20 cellular contexts compared by ENCODE assay signal in the genomic region with DNA sequence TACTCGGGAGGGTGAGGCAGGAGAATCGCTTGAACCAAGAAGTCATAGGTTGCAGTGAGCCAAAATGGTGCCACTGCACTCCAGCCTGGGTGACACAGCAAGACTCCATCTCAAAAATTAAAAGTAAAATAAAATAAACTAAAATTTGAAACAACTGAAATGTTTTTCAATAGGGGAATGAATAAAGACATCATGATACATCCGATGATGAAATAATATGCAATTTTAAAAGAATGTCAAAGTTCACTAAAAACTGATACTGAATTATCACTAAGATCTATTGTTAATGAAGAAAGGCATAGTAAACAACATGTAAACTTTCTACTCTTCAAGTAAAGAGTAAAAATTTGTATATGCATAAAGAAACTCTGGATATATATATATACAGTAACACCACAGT. TPM values are rescaled to one million over a fixed set of nuclear protein-coding genes. Genes with fewer than 3 reads are reported as not detected.
DNase-seq lines count a peak whose midpoint lies in the region; ATAC-seq and TF ChIP-seq lines count a peak whose summit lies in the region.
"Had no signal": no experiment of that assay in that cellular context is flagged by ENCODE, and none has a peak within 500 bp of the region (broad histone marks: within the 10 kb centered on the region; RNA-seq: fewer than 3 reads in every experiment).

No MANE protein-coding gene starts in this region.

- H3K27me3 Mint-ChIP-seq in activated CD8-positive, alpha-beta memory T cell treated with anti-CD3 and anti-CD28 coated beads, Interleukin-2, amount 10 ng/mL, durations not matched to agents 7 days and 5 days: no peaks in the 10 kb centered on the region
- no peaks in the 10 kb centered on the region for H3K27me3 Mint-ChIP-seq in CD4-positive, alpha-beta T cell
- no peaks in the 10 kb centered on the region for H3K27me3 Mint-ChIP-seq in activated CD8-positive, alpha-beta T cell treated with anti-CD3 and anti-CD28 coated beads, Interleukin-2, amount 10 ng/mL, durations not matched to agents 7 days and 5 days (ENCODE audit: low read depth)
- H3K27me3 Mint-ChIP-seq in naive thymus-derived CD8-positive, alpha-beta T cell: no peaks in the 10 kb centered on the region
- H3K27me3 Mint-ChIP-seq: naive B cell had no signal

- POLR2A ChIA-PET in CD4-positive, alpha-beta T cell (lab: Charles Lee): interaction anchor here (0.7 to 3.7 kb wide), 2 partner anchors 8 to 85 kb away, joined by 3 to 31 read pairs; partner anchors contain the start of gene CARD8
- POLR2A ChIA-PET in activated CD8-positive, alpha-beta T cell treated with anti-CD3 and anti-CD28 coated beads, Interleukin-2, amount 10 ng/mL, durations not matched to agents 7 days and 5 days (lab: Charles Lee): interaction anchor here (0.6 kb wide), 1 partner anchor 99 kb away, joined by 3 read pairs; no protein-coding TSS in a partner anchor
- POLR2A ChIA-PET in naive thymus-derived CD8-positive, alpha-beta T cell (lab: Charles Lee): interaction anchor here (3.2 kb wide), 1 partner anchor 8 kb away, joined by 16 read pairs; the partner anchor contains the start of gene CARD8

- DNase-seq in activated CD8-positive, alpha-beta memory T cell treated with anti-CD3 and anti-CD28 coated beads, Interleukin-2, amount 10 ng/mL, durations not matched to agents 7 days and 5 days: no peak
- DNase-seq in activated CD8-positive, alpha-beta memory T cell treated with anti-CD3 and anti-CD28 coated beads for 24 hours: no peak
- DNase-seq in CD4-positive, alpha-beta T cell: no peak
- DNase-seq in activated CD8-positive, alpha-beta T cell treated with anti-CD3 and anti-CD28 coated beads, Interleukin-2, amount 10 ng/mL, durations not matched to agents 7 days and 5 days: no peak
- DNase-seq in naive thymus-derived CD8-positive, alpha-beta T cell: no peak
- DNase-seq in cerebellar cortex (ENCODE audit: low spot score) (no peak), right atrium auricular region (ENCODE audit: low spot score) (no peak)
- DNase-seq: anterior cingulate cortex; foreskin fibroblast; naive B cell; NCI-H1105; NCI-H2029 treated with DMSO at 0.1 percent for 48 hours; NCI-H446; stimulated activated CD8-positive, alpha-beta memory T cell treated with anti-CD3 and anti-CD28 coated beads, Interleukin-4, amount 100 ng/mL, for 48 hours; WERI-Rb-1 had no signal

- no peak overlapping the region for H3K4me3 ChIP-seq in right atrium auricular region
- H3K4me3 ChIP-seq: BLaER1 had no signal

- H3K27ac Mint-ChIP-seq in activated CD8-positive, alpha-beta memory T cell treated with anti-CD3 and anti-CD28 coated beads, Interleukin-2, amount 10 ng/mL, durations not matched to agents 7 days and 5 days: peak overlapping the region; percentile 64
- peak overlapping the region; percentile 75 for H3K27ac Mint-ChIP-seq in CD4-positive, alpha-beta T cell
- no peak overlapping the region for H3K27ac Mint-ChIP-seq in activated CD8-positive, alpha-beta T cell treated with anti-CD3 and anti-CD28 coated beads, Interleukin-2, amount 10 ng/mL, durations not matched to agents 7 days and 5 days
- H3K27ac Mint-ChIP-seq in naive thymus-derived CD8-positive, alpha-beta T cell: peak overlapping the region; percentile 38 to 88 (median 75)

- peaks cover 65% of the 10 kb centered on the region for H3K4me1 Mint-ChIP-seq in activated CD8-positive, alpha-beta memory T cell treated with anti-CD3 and anti-CD28 coated beads, Interleukin-2, amount 10 ng/mL, durations not matched to agents 7 days and 5 days
- peaks cover 74% of the 10 kb centered on the region for H3K4me1 Mint-ChIP-seq in CD4-positive, alpha-beta T cell (ENCODE audit: low read depth)
- H3K4me1 Mint-ChIP-seq in activated CD8-positive, alpha-beta T cell treated with anti-CD3 and anti-CD28 coated beads, Interleukin-2, amount 10 ng/mL, durations not matched to agents 7 days and 5 days (ENCODE audit: low read depth): peaks cover 59% of the 10 kb centered on the region
- peaks cover 25 to 74% (median 62%) of the 10 kb centered on the region in 4 donors for H3K4me1 Mint-ChIP-seq in naive thymus-derived CD8-positive, alpha-beta T cell

- peak overlapping the region; percentile 35 for H3K4me3 Mint-ChIP-seq in activated CD8-positive, alpha-beta memory T cell treated with anti-CD3 and anti-CD28 coated beads, Interleukin-2, amount 10 ng/mL, durations not matched to agents 7 days and 5 days
- peak overlapping the region; percentile 69 for H3K4me3 Mint-ChIP-seq in CD4-positive, alpha-beta T cell
- peak overlapping the region; percentile 46 for H3K4me3 Mint-ChIP-seq in activated CD8-positive, alpha-beta T cell treated with anti-CD3 and anti-CD28 coated beads, Interleukin-2, amount 10 ng/mL, durations not matched to agents 7 days and 5 days
- H3K4me3 Mint-ChIP-seq in naive thymus-derived CD8-positive, alpha-beta T cell: peak overlapping the region in 9 of 10 donors; percentile 22 to 65 (median 39)

- H3K27me3 ChIP-seq in CD4-positive, alpha-beta T cell (ENCODE audit: control insufficient read depth, insufficient read depth, low read length): no peaks in the 10 kb centered on the region
- H3K27me3 ChIP-seq in right atrium auricular region: no peaks in the 10 kb centered on the region
- H3K27me3 ChIP-seq: BLaER1 had no signal

- H3K27ac ChIP-seq in CD4-positive, alpha-beta T cell (ENCODE audit: low read depth, low read length): no peak overlapping the region
- no peak overlapping the region for H3K27ac ChIP-seq in right atrium auricular region
- H3K27ac ChIP-seq: BLaER1, WERI-Rb-1 had no signal

- ATAC-seq in activated CD8-positive, alpha-beta memory T cell treated with anti-CD3 and anti-CD28 coated beads, Interleukin-2, amount 10 ng/mL, durations not matched to agents 7 days and 5 days: no peak
- ATAC-seq in CD4-positive, alpha-beta T cell (ENCODE audit: poor library complexity): no peak
- no peak for ATAC-seq in activated CD8-positive, alpha-beta T cell treated with anti-CD3 and anti-CD28 coated beads, Interleukin-2, amount 10 ng/mL, durations not matched to agents 7 days and 5 days
- ATAC-seq in naive thymus-derived CD8-positive, alpha-beta T cell: no peak
- no peak for ATAC-seq in HG03354 (IDR thresholded peaks at IDR 0.05; ENCODE audit: poor library complexity, severe bottlenecking, unreplicated experiment)
- ATAC-seq: sciatic nerve had no signal

- CTCF ChIA-PET in activated CD8-positive, alpha-beta memory T cell treated with anti-CD3 and anti-CD28 coated beads, Interleukin-2, amount 10 ng/mL, durations not matched to agents 7 days and 5 days (lab: Charles Lee): no interaction called here
- CTCF ChIA-PET in CD4-positive, alpha-beta T cell (lab: Charles Lee): interaction anchor here (0.9 to 1.1 kb wide), 3 partner anchors 8 to 13 kb away, joined by 3 read pairs; partner anchors contain the start of gene CARD8
- CTCF ChIA-PET in activated CD8-positive, alpha-beta T cell treated with anti-CD3 and anti-CD28 coated beads, Interleukin-2, amount 10 ng/mL, durations not matched to agents 7 days and 5 days (lab: Charles Lee): interaction anchor here (1.0 to 2.7 kb wide), 2 partner anchors 8 to 13 kb away, joined by 5 to 11 read pairs; partner anchors contain the start of gene CARD8

- H3K9me3 ChIP-seq in CD4-positive, alpha-beta T cell (ENCODE audit: control insufficient read depth, low read length): no peaks in the 10 kb centered on the region
- H3K9me3 ChIP-seq in right atrium auricular region: no peaks in the 10 kb centered on the region
- H3K9me3 ChIP-seq: BLaER1 had no signal

- no peak for TF ChIP-seq CTCF in CD4-positive, alpha-beta T cell (IDR thresholded peaks at IDR 0.05)
- TF ChIP-seq CTCF in right atrium auricular region (IDR thresholded peaks at IDR 0.05): no peak

- no peaks in the 10 kb centered on the region for H3K9me3 Mint-ChIP-seq in activated CD8-positive, alpha-beta memory T cell treated with anti-CD3 and anti-CD28 coated beads, Interleukin-2, amount 10 ng/mL, durations not matched to agents 7 days and 5 days (ENCODE audit: low read depth)
- H3K9me3 Mint-ChIP-seq in CD4-positive, alpha-beta T cell: no peaks in the 10 kb centered on the region
- H3K9me3 Mint-ChIP-seq in activated CD8-positive, alpha-beta T cell treated with anti-CD3 and anti-CD28 coated beads, Interleukin-2, amount 10 ng/mL, durations not matched to agents 7 days and 5 days (ENCODE audit: insufficient read depth): no peaks in the 10 kb centered on the region
- no peaks in the 10 kb centered on the region for H3K9me3 Mint-ChIP-seq in naive thymus-derived CD8-positive, alpha-beta T cell
- H3K9me3 Mint-ChIP-seq: naive B cell had no signal

- H3K36me3 ChIP-seq in right atrium auricular region: peaks cover 10% of the 10 kb centered on the region

- H3K36me3 Mint-ChIP-seq in activated CD8-positive, alpha-beta memory T cell treated with anti-CD3 and anti-CD28 coated beads, Interleukin-2, amount 10 ng/mL, durations not matched to agents 7 days and 5 days: peaks cover 61% of the 10 kb centered on the region
- H3K36me3 Mint-ChIP-seq in CD4-positive, alpha-beta T cell (ENCODE audit: low read depth): peaks cover 64% of the 10 kb centered on the region
- peaks cover 69% of the 10 kb centered on the region for H3K36me3 Mint-ChIP-seq in activated CD8-positive, alpha-beta T cell treated with anti-CD3 and anti-CD28 coated beads, Interleukin-2, amount 10 ng/mL, durations not matched to agents 7 days and 5 days (ENCODE audit: low read depth)
- H3K36me3 Mint-ChIP-seq in naive thymus-derived CD8-positive, alpha-beta T cell: peaks cover 0 to 27% (median 25%) of the 10 kb centered on the region in 3 donors

- intact Hi-C loops in CD4-positive, alpha-beta T cell (cut with DNase I, micrococcal nuclease): loop anchor here in 1 of 2 experiments (10.0 kb wide), 1 partner anchor 72 kb away; the partner anchor contains the start of genes LIG1 and ZSWIM9

- peaks cover 0 to 14% of the 10 kb centered on the region in 2 donors for H3K4me1 ChIP-seq in right atrium auricular region

RNA-seq across cellular contexts. Expression of gene CARD8, which starts 8.5 kb away (rescaled TPM):
- total RNA-seq in activated CD8-positive, alpha-beta memory T cell treated with anti-CD3 and anti-CD28 coated beads, Interleukin-2, amount 10 ng/mL, durations not matched to agents 7 days and 5 days: 100 to 1,000 TPM; 182 to 219 TPM
- 10 to 100 TPM; 71.1 to 73.1 TPM for total RNA-seq in CD4-positive, alpha-beta T cell
- total RNA-seq in activated CD8-positive, alpha-beta T cell treated with anti-CD3 and anti-CD28 coated beads, Interleukin-2, amount 10 ng/mL, durations not matched to agents 7 days and 5 days: 100 to 1,000 TPM; 180 to 185 TPM
- total RNA-seq in naive thymus-derived CD8-positive, alpha-beta T cell: 100 to 1,000 TPM; 301 to 314 TPM
- 100 to 1,000 TPM in 1 of 3 donors, 10 to 100 TPM in 2; 73.3 to 104 (median 87.7) TPM for polyA plus RNA-seq in naive thymus-derived CD8-positive, alpha-beta T cell
- total RNA-seq in right atrium auricular region: 10 to 100 TPM; 19.7 to 21.2 TPM

RNA-seq across cellular contexts. Expression of gene ZNF114, which starts 22.7 kb away (rescaled TPM):
- total RNA-seq in activated CD8-positive, alpha-beta memory T cell treated with anti-CD3 and anti-CD28 coated beads, Interleukin-2, amount 10 ng/mL, durations not matched to agents 7 days and 5 days: under 1 TPM; 0.26 to 0.68 TPM
- total RNA-seq in CD4-positive, alpha-beta T cell: not detected
- total RNA-seq in activated CD8-positive, alpha-beta T cell treated with anti-CD3 and anti-CD28 coated beads, Interleukin-2, amount 10 ng/mL, durations not matched to agents 7 days and 5 days: under 1 TPM; 0.44 to 0.45 TPM
- total RNA-seq in naive thymus-derived CD8-positive, alpha-beta T cell: not detected
- under 1 TPM in 1 of 3 donors, not detected in 2; 0.17 TPM for polyA plus RNA-seq in naive thymus-derived CD8-positive, alpha-beta T cell
- total RNA-seq in right atrium auricular region: under 1 TPM; 0.24 to 0.33 TPM
- total RNA-seq: LHCN-M2; T-helper 1 cell treated with Interleukin-12 subunit alpha and Interleukin-12 subunit beta and Interleukin-4 antibody, amounts not matched to agents 30 ng/mL and 1 ng/mL, for 36 hours had no signal
